In genomic region chr20:20393207-20393606, GRCh38 we compare ENCODE assay signal across 1 cellular context.
TF ChIP-seq lines count a peak whose summit lies in the region.

No MANE protein-coding gene starts in this region.

TF ChIP-seq in HepG2, 621 proteins besides CTCF, POLR2A, EP300 and RAD21 (continued from another document):
- no peak for TF ChIP-seq RERE (CRISPR knock-in tag; IDR thresholded peaks at IDR 0.05; ENCODE audit: low read depth)
- TF ChIP-seq ZNF143 (CRISPR knock-in tag; IDR thresholded peaks at IDR 0.05) = no peak
- TF ChIP-seq GLI4 (CRISPR knock-in tag; IDR thresholded peaks at IDR 0.05; ENCODE audit: borderline replicate concordance) = no peak
- no peak for TF ChIP-seq NFE2L1 (CRISPR knock-in tag; IDR thresholded peaks at IDR 0.05; ENCODE audit: borderline replicate concordance)
- TF ChIP-seq, protein P1, sequence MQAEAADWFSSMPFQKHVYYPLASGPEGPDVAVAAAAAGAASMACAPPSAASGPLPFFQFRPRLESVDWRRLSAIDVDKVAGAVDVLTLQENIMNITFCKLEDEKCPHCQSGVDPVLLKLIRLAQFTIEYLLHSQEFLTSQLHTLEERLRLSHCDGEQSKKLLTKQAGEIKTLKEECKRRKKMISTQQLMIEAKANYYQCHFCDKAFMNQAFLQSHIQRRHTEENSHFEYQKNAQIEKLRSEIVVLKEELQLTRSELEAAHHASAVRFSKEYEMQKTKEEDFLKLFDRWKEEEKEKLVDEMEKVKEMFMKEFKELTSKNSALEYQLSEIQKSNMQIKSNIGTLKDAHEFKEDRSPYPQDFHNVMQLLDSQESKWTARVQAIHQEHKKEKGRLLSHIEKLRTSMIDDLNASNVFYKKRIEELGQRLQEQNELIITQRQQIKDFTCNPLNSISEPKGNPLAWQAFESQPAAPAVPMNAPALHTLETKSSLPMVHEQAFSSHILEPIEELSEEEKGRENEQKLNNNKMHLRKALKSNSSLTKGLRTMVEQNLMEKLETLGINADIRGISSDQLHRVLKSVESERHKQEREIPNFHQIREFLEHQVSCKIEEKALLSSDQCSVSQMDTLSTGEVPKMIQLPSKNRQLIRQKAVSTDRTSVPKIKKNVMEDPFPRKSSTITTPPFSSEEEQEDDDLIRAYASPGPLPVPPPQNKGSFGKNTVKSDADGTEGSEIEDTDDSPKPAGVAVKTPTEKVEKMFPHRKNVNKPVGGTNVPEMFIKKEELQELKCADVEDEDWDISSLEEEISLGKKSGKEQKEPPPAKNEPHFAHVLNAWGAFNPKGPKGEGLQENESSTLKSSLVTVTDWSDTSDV (CRISPR knock-in tag; IDR thresholded peaks at IDR 0.05) = no peak
- TF ChIP-seq ZNF598 (CRISPR knock-in tag; IDR thresholded peaks at IDR 0.05; ENCODE audit: borderline replicate concordance) = no peak
- no peak for TF ChIP-seq ZNF484 (CRISPR knock-in tag; IDR thresholded peaks at IDR 0.05; ENCODE audit: borderline replicate concordance, low read depth)
- TF ChIP-seq NFKB2 (CRISPR knock-in tag; IDR thresholded peaks at IDR 0.05; ENCODE audit: borderline replicate concordance) = no peak
- TF ChIP-seq ZSCAN25 (CRISPR knock-in tag; IDR thresholded peaks at IDR 0.05) = no peak
- TF ChIP-seq ZNF234 (CRISPR knock-in tag; conservative IDR thresholded peaks at IDR 0.05) = no peak
- no peak for TF ChIP-seq ZNF569 (CRISPR knock-in tag; IDR thresholded peaks at IDR 0.05; ENCODE audit: borderline replicate concordance)
